In the genomic region with DNA sequence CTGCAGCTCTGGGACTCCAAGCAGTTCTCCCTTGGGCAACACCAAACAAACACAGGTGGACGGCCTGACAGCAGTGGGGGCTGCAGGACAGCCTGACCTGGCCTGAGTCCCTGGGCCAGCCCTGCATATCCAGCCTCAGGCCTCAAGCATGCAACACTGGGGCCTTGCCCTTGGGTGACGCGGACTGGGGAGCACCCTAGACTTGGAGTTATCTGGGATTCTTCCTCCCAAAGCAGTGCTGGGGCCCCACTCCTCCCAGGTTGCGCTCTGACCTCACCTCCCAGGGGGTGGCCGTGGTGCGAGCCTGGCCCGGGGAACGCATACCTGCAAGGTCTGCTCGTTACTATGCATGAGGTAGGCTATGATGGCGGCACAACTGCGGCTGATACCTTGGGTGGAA, we compare ENCODE assay signal across 1 cellular context.
TF ChIP-seq lines count a peak whose summit lies in the region.

No MANE protein-coding gene starts in this region.

TF ChIP-seq in HepG2, 621 proteins besides CTCF, POLR2A, EP300 and RAD21:
- TF ChIP-seq ZNF274 (CRISPR knock-in tag; IDR thresholded peaks at IDR 0.05) (0 out of 2 replicates have a peak, but pooled peaks have one; percentile 28), TCF7 (IDR thresholded peaks at IDR 0.05; ENCODE audit: low read depth) (no peak)
